3 cellular contexts compared by ENCODE assay signal in genomic region chr7:99238558-99239341, GRCh38.
TF ChIP-seq lines count a peak whose summit lies in the region.

No MANE protein-coding gene starts in this region.

TF ChIP-seq in HepG2, 621 proteins besides CTCF, POLR2A, EP300 and RAD21:
- TF ChIP-seq SMC3 (IDR thresholded peaks at IDR 0.05; ENCODE audit: low read length): peak; percentile 21; the same call in 1 of the 2 replicates
- TF ChIP-seq AHR (CRISPR knock-in tag; IDR thresholded peaks at IDR 0.05): no peak
- TF ChIP-seq ZBTB37 (CRISPR knock-in tag; IDR thresholded peaks at IDR 0.05): no peak
- peak; percentile 54 for TF ChIP-seq STAG1 (CRISPR knock-in tag; IDR thresholded peaks at IDR 0.05)
- no peak for TF ChIP-seq ZBTB39 (CRISPR knock-in tag; IDR thresholded peaks at IDR 0.05)
- peak; percentile 85 for TF ChIP-seq ZNF768 (CRISPR knock-in tag; IDR thresholded peaks at IDR 0.05)

TF ChIP-seq in K562, 482 proteins besides CTCF, POLR2A, EP300 and RAD21:
- no peak for TF ChIP-seq FOXJ3 (CRISPR knock-in tag; IDR thresholded peaks at IDR 0.05)
- TF ChIP-seq ZFP36 (IDR thresholded peaks at IDR 0.05; ENCODE audit: low read depth, low read length, partially characterized antibody): peak; percentile 41
- TF ChIP-seq BCOR (IDR thresholded peaks at IDR 0.05): 0 out of 2 replicates have a peak, but pooled peaks have one; percentile 22

TF ChIP-seq in H1, 55 proteins besides CTCF, POLR2A, EP300 and RAD21:
- no peak for TF ChIP-seq CEBPB (IDR thresholded peaks at IDR 0.05; ENCODE audit: low read depth, low read length)
- no peak for TF ChIP-seq CHD2 (IDR thresholded peaks at IDR 0.05; ENCODE audit: low read length)
- no peak for TF ChIP-seq SAP30 (IDR thresholded peaks at IDR 0.05; ENCODE audit: insufficient read depth, insufficient replicate concordance, low read length)
- TF ChIP-seq ASH2L (IDR thresholded peaks at IDR 0.05; ENCODE audit: low read length): no peak
- no peak for TF ChIP-seq SP4 (IDR thresholded peaks at IDR 0.05; ENCODE audit: low read length)
- TF ChIP-seq BCL11A (IDR thresholded peaks at IDR 0.05; ENCODE audit: low read depth in 2 of 2, low read length in 2 of 2): no peak
- no peak for TF ChIP-seq POLR2AphosphoS5 (IDR thresholded peaks at IDR 0.05; ENCODE audit: low read depth, low read length)
- no peak for TF ChIP-seq TBP (IDR thresholded peaks at IDR 0.05; ENCODE audit: low read depth, low read length)
- TF ChIP-seq PHF8 (conservative IDR thresholded peaks at IDR 0.05; ENCODE audit: low read depth, low read length): no peak
- TF ChIP-seq ATF3 (IDR thresholded peaks at IDR 0.05; ENCODE audit: insufficient read depth, low read depth, low read length): no peak
- no peak for TF ChIP-seq CHD1 (IDR thresholded peaks at IDR 0.05; ENCODE audit: low read depth, low read length)
- no peak for TF ChIP-seq YY1 (IDR thresholded peaks at IDR 0.05; ENCODE audit: low read depth, low read length)
- no peak for TF ChIP-seq SP2 (IDR thresholded peaks at IDR 0.05; ENCODE audit: low read length)
- no peak for TF ChIP-seq TAF7 (optimal IDR thresholded peaks at IDR 0.05; ENCODE audit: borderline replicate concordance, low read depth, low read length)
- TF ChIP-seq RXRA (IDR thresholded peaks at IDR 0.05; ENCODE audit: insufficient read depth, low read depth, low read length): no peak
- no peak for TF ChIP-seq RBBP5 (IDR thresholded peaks at IDR 0.05; ENCODE audit: borderline replicate concordance, low read depth, low read length)
- no peak for TF ChIP-seq ZNF274 (IDR thresholded peaks at IDR 0.05; ENCODE audit: borderline replicate concordance, extremely low read depth, low read length)
- TF ChIP-seq TEAD4 (IDR thresholded peaks at IDR 0.05; ENCODE audit: low read depth, low read length): no peak
- TF ChIP-seq CREB1 (IDR thresholded peaks at IDR 0.05): no peak
- no peak for TF ChIP-seq NRF1 (IDR thresholded peaks at IDR 0.05; ENCODE audit: low read depth, low read length)
TF ChIP-seq in H1: peak in this region for 0.
